10 cellular contexts compared by ENCODE assay signal in the genomic region with DNA sequence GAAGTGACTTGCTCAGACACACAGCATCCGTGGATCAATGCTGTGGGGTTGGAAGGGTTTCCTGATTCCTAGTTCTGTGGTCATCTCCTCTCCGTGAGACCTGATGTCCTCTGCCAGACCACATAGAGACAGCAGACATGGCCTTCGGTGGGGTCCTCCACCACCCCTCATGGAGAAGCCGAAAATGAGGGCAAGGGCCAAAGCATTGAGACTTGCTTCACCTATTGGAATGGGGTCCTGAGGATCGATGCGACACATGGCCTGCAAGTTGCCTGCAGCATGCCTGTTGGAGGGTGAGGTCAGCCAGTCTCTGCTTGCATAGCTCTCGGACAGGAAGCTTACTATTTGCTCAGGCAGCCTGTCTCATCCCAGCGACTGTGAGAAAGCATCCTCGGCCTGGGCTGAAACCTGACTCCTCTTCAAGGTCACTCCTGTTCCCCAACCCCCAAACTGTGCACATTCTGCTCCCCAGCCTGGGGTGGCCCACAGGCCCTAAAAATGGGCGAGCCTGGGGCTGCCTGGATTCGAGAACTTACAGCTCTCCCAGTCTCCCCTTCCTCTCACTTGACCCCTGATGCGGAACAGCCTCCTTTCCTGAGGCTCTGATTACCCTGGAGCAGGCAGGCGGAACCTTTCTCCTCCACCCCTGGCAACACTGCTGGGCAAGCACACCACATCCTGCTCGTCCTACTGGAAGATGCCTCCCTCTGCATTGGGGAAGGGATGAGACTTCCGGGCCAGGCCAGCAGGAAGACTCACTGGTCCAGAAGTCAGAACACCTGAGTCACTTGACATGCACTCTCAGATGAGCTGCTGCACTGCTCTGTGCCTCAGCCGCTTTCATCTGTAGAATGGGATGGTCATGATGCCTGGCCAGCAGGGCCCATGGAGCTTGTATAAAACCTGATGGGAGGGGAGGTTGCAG.
DNase-seq lines count a peak whose midpoint lies in the region; ATAC-seq, FAIRE-seq and TF ChIP-seq lines count a peak whose summit lies in the region.
"Had no signal": no experiment of that assay in that cellular context is flagged by ENCODE, and none has a peak within 500 bp of the region (broad histone marks: within the 10 kb centered on the region; RNA-seq: fewer than 3 reads in every experiment).

No MANE protein-coding gene starts in this region.

- H3K27me3 ChIP-seq in K562 (ENCODE audit: control insufficient read depth in 2 of 2, insufficient read depth in 2 of 2, low read length in 2 of 2) = peaks cover 9 to 47% of the 10 kb centered on the region in 2 experiments; a peak in 4 of 5 replicates
- H3K27me3 ChIP-seq in colonic mucosa = no peaks in the 10 kb centered on the region
- H3K27me3 ChIP-seq: pancreas, stomach had no signal

- intact Hi-C loops in K562 (cut with micrococcal nuclease) = loop anchor here (10.0 kb wide), 1 partner anchor 346 kb away; a partner anchor contains a TSS
- intact Hi-C loops in colonic mucosa (cut with DNase I) = loop anchor here (10.0 kb wide), 2 partner anchors 336 to 376 kb away; a partner anchor contains a TSS

- in situ Hi-C loops in K562 (cut with MboI) = loop anchor here (10.0 kb wide), 2 partner anchors 346 to 536 kb away; a partner anchor contains a TSS

- TF ChIP-seq EP300 in K562 (IDR thresholded peaks at IDR 0.05; ENCODE audit: low read length) = no peak

- DNase-seq in EH (ENCODE audit: low read depth) = peak; percentile 91
- DNase-seq in NCI-H2029 treated with DMSO at 0.1 percent for 48 hours (lab: John Stamatoyannopoulos, UW) = peak; percentile 70
- no peak for DNase-seq in K562 (ENCODE audit: extremely low read depth in 1 of 4, low spot score in 3 of 4)
- DNase-seq in activated naive CD8-positive, alpha-beta T cell treated with anti-CD3 and anti-CD28 coated beads, Interleukin-2, amount 50 U/mL, for 24 hours = no peak
- no peak for DNase-seq in colonic mucosa
- DNase-seq in NK-92 treated with Interleukin-12 subunit alpha and Interleukin-12 subunit beta, amount 100 ng/mL, for 24 hours (lab: John Stamatoyannopoulos, UW) = no peak
- DNase-seq: stomach had no signal

- no peak for FAIRE-seq in K562 (lab: Jason Lieb, UNC)
- FAIRE-seq: pancreas had no signal

- TF ChIP-seq RAD21 in K562 (CRISPR knock-in tag; conservative IDR thresholded peaks at IDR 0.05 in 1 of 2, IDR thresholded peaks at IDR 0.05 in 1 of 2) = no peak

- POLR2A ChIA-PET in K562 (lab: Yijun Ruan, JAX) = interaction anchor here (0.5 to 0.9 kb wide), 3 partner anchors 39 to 248 kb away, joined by 3 to 4 read pairs (median 3); no protein-coding TSS in a partner anchor

- TF ChIP-seq CTCF in K562 (IDR thresholded peaks at IDR 0.05 in 2 of 3, conservative IDR thresholded peaks at IDR 0.05 in 1 of 3; ENCODE audit: insufficient read depth in 2 of 3, low read depth in 1 of 3, low read length in 3 of 3) = no peak
- no peak for TF ChIP-seq CTCF in nephron (IDR thresholded peaks at IDR 0.05; ENCODE audit: unreplicated experiment in 3 of 3)
- TF ChIP-seq CTCF in colonic mucosa (IDR thresholded peaks at IDR 0.05) = no peak

- H3K9ac ChIP-seq in K562 (ENCODE audit: insufficient read depth in 1 of 2, low read depth in 2 of 2, low read length in 2 of 2) (no peak overlapping the region), colonic mucosa (ENCODE audit: low read depth in 2 of 2, low read length in 2 of 2) (no peak overlapping the region)

- H3K36me3 ChIP-seq in K562 (ENCODE audit: control insufficient read depth, insufficient read depth, low read length) = no peaks in the 10 kb centered on the region
- no peaks in the 10 kb centered on the region for H3K36me3 ChIP-seq in colonic mucosa
- H3K36me3 ChIP-seq: pancreas, stomach had no signal

- H3K9me3 Mint-ChIP-seq in nephron = no peaks in the 10 kb centered on the region
- no peaks in the 10 kb centered on the region for H3K9me3 Mint-ChIP-seq in activated naive CD8-positive, alpha-beta T cell treated with anti-CD3 and anti-CD28 coated beads, Interleukin-2, amount 50 U/mL, for 24 hours

- H3K9me1 ChIP-seq in K562 (ENCODE audit: control insufficient read depth, insufficient read depth, low read length) = no peaks in the 10 kb centered on the region

- no peak for TF ChIP-seq POLR2A in K562 (conservative IDR thresholded peaks at IDR 0.05)

- H2AFZ ChIP-seq in K562 (ENCODE audit: low read depth, low read length) = no peak overlapping the region

- no peaks in the 10 kb centered on the region for H3K4me1 ChIP-seq in K562 (replicated peaks in 1 of 2; ENCODE audit: control insufficient read depth in 2 of 2, insufficient read depth in 2 of 2, low read length in 2 of 2)
- H3K4me1 ChIP-seq in colonic mucosa = no peaks in the 10 kb centered on the region
- H3K4me1 ChIP-seq: pancreas had no signal

- peak overlapping the region; percentile 64 to 83 (median 73) for H3K27ac Mint-ChIP-seq in nephron
- H3K27ac Mint-ChIP-seq in activated naive CD8-positive, alpha-beta T cell treated with anti-CD3 and anti-CD28 coated beads, Interleukin-2, amount 50 U/mL, for 24 hours = no peak overlapping the region

- H3K4me3 ChIP-seq in K562 (no peak overlapping the region), colonic mucosa (no peak overlapping the region)
- H3K4me3 ChIP-seq: pancreas, stomach had no signal

- no peaks in the 10 kb centered on the region for H4K20me1 ChIP-seq in K562 (replicated peaks; ENCODE audit: control insufficient read depth, insufficient read depth, low read length)

- CTCF ChIA-PET in K562 (lab: Yijun Ruan, JAX; ENCODE audit: low intra/inter-chr PET ratio) = no interaction called here

- peaks cover 53% of the 10 kb centered on the region for H3K4me1 Mint-ChIP-seq in nephron
- peaks cover 9% of the 10 kb centered on the region for H3K4me1 Mint-ChIP-seq in activated naive CD8-positive, alpha-beta T cell treated with anti-CD3 and anti-CD28 coated beads, Interleukin-2, amount 50 U/mL, for 24 hours

- H3K9me3 ChIP-seq in K562 (replicated peaks; ENCODE audit: control insufficient read depth, insufficient read depth, low read depth, low read length) (no peaks in the 10 kb centered on the region), colonic mucosa (no peaks in the 10 kb centered on the region)
- H3K9me3 ChIP-seq: pancreas, stomach had no signal

- H3K27me3 Mint-ChIP-seq in nephron (ENCODE audit: low read depth) = peaks cover 12% of the 10 kb centered on the region
- H3K27me3 Mint-ChIP-seq in activated naive CD8-positive, alpha-beta T cell treated with anti-CD3 and anti-CD28 coated beads, Interleukin-2, amount 50 U/mL, for 24 hours = peaks cover 3% of the 10 kb centered on the region

- peak overlapping the region in 1 of 3 experiments; percentile 40 for H3K4me3 Mint-ChIP-seq in nephron
- H3K4me3 Mint-ChIP-seq in activated naive CD8-positive, alpha-beta T cell treated with anti-CD3 and anti-CD28 coated beads, Interleukin-2, amount 50 U/mL, for 24 hours = no peak overlapping the region

- BruUV-seq in K562 (replicated peaks; lab: Mats Ljungman, UMichigan) = no TSS peak

- ATAC-seq in K562 = no peak; the same call in 2 of the 3 replicates
- ATAC-seq in activated naive CD8-positive, alpha-beta T cell treated with anti-CD3 and anti-CD28 coated beads, Interleukin-2, amount 50 U/mL, for 24 hours = no peak
- no peak for ATAC-seq in GM18498 (IDR thresholded peaks at IDR 0.05; ENCODE audit: unreplicated experiment)
- ATAC-seq: pancreas had no signal

- H3K27ac ChIP-seq in K562 (ENCODE audit: extremely low read depth, low read depth, low read length) (no peak overlapping the region), colonic mucosa (no peak overlapping the region)
- H3K27ac ChIP-seq: pancreas, stomach had no signal

- H3K79me2 ChIP-seq in K562 (ENCODE audit: control insufficient read depth, insufficient read depth, low read length) = no peaks in the 10 kb centered on the region

- no peaks in the 10 kb centered on the region for H3K36me3 Mint-ChIP-seq in nephron (ENCODE audit: low read depth)
- H3K36me3 Mint-ChIP-seq in activated naive CD8-positive, alpha-beta T cell treated with anti-CD3 and anti-CD28 coated beads, Interleukin-2, amount 50 U/mL, for 24 hours (ENCODE audit: low read depth) = no peaks in the 10 kb centered on the region

- no peak overlapping the region for H3K4me2 ChIP-seq in K562 (ENCODE audit: insufficient read depth, low read length)

- WGBS in K562 (ENCODE audit: insufficient coverage, low coverage, missing lambda C conversion rate) = 9% methylated on average over 14 of the region's 16 CpGs

TF ChIP-seq in K562, 482 proteins besides CTCF, POLR2A, EP300 and RAD21 (continues in another document):
- 0 out of 2 replicates have a peak, but pooled peaks have one; percentile 13 for TF ChIP-seq ETV1 (tag; conservative IDR thresholded peaks at IDR 0.05; ENCODE audit: low read depth)
- TF ChIP-seq, protein P1, sequence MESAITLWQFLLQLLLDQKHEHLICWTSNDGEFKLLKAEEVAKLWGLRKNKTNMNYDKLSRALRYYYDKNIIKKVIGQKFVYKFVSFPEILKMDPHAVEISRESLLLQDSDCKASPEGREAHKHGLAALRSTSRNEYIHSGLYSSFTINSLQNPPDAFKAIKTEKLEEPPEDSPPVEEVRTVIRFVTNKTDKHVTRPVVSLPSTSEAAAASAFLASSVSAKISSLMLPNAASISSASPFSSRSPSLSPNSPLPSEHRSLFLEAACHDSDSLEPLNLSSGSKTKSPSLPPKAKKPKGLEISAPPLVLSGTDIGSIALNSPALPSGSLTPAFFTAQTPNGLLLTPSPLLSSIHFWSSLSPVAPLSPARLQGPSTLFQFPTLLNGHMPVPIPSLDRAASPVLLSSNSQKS (CRISPR knock-in tag; IDR thresholded peaks at IDR 0.05) = no peak
- 0 out of 2 replicates have a peak, but pooled peaks have one; percentile 60 for TF ChIP-seq DIDO1 (tag; IDR thresholded peaks at IDR 0.05; ENCODE audit: low read depth)
- 0 out of 2 replicates have a peak, but pooled peaks have one; percentile 11 for TF ChIP-seq CTBP1 (IDR thresholded peaks at IDR 0.05; ENCODE audit: borderline replicate concordance)
- 0 out of 2 replicates have a peak, but pooled peaks have one; percentile 46 for TF ChIP-seq GABPB1 (CRISPR knock-in tag; IDR thresholded peaks at IDR 0.05)

Comparison
In these comparisons a context has a peak if more than half of its experiments do, and no peak if none do; other contexts are left out.
1. DNase-seq: peak in EH (single experiment) and NCI-H2029 treated with DMSO at 0.1 percent for 48 hours (single experiment); none in K562 (0 of 4), activated naive CD8-positive, alpha-beta T cell treated with anti-CD3 and anti-CD28 coated beads, Interleukin-2, amount 50 U/mL, for 24 hours (single experiment), colonic mucosa (single experiment) and NK-92 treated with Interleukin-12 subunit alpha and Interleukin-12 subunit beta, amount 100 ng/mL, for 24 hours (single experiment).